ENCODE assay signal across 10 cellular contexts in the genomic region with DNA sequence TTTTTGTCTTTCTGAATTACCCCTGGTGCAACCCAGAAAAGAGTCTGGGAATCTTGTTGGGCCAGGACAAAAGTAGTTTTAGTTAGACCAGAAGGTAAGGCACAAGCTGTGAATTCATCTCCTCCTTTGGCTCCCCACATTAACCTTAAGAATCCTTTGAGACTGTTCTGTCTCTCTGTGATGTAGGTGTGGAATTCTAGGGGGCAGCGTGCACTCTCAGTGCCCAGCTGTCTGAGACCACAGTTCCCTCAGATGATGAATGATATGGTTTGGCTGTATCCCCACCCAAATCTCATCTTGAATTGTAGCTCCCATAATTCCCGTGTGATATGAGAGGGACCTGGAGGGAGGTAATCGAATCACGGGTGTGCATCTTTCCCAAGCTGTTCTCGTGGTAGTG. TPM values are rescaled to one million over a fixed set of nuclear protein-coding genes. Genes with fewer than 3 reads are reported as not detected.
DNase-seq lines count a peak whose midpoint lies in the region; ATAC-seq and TF ChIP-seq lines count a peak whose summit lies in the region.
"Had no signal": no experiment of that assay in that cellular context is flagged by ENCODE, and none has a peak within 500 bp of the region (broad histone marks: within the 10 kb centered on the region; RNA-seq: fewer than 3 reads in every experiment).

No MANE protein-coding gene starts in this region.

- H3K4me3 Mint-ChIP-seq in activated CD8-positive, alpha-beta T cell treated with anti-CD3 and anti-CD28 coated beads for 36 hours = peak overlapping the region; percentile 97
- H3K4me3 Mint-ChIP-seq in immature natural killer cell = peak overlapping the region; percentile 96 to 100 (median 99)

- no peak for ATAC-seq in activated CD8-positive, alpha-beta T cell treated with anti-CD3 and anti-CD28 coated beads for 36 hours
- ATAC-seq in HG03432 (IDR thresholded peaks at IDR 0.05; ENCODE audit: unreplicated experiment) (no peak), GM19455 (IDR thresholded peaks at IDR 0.05; ENCODE audit: unreplicated experiment) (no peak)

- DNase-seq in A673 (ENCODE audit: low spot score) = no peak
- no peak for DNase-seq in activated CD8-positive, alpha-beta T cell treated with anti-CD3 and anti-CD28 coated beads for 36 hours
- no peak for DNase-seq in immature natural killer cell
- DNase-seq in GDM1 (lab: John Stamatoyannopoulos, UW) = no peak
- DNase-seq in NCI-H1092 (lab: John Stamatoyannopoulos, UW) = no peak
- DNase-seq: activated CD8-positive, alpha-beta memory T cell treated with anti-CD3 and anti-CD28 coated beads, Interleukin-2, amount 50 U/mL, for 48 hours; COR-L47 had no signal

- H3K9me3 ChIP-seq in A673 (ENCODE audit: low read depth, low read length, poor library complexity, severe bottlenecking) (no peaks in the 10 kb centered on the region), HEK293 (ENCODE audit: control insufficient read depth, insufficient read depth, low read depth, low read length) (no peaks in the 10 kb centered on the region)

- H3K4me1 Mint-ChIP-seq in activated CD8-positive, alpha-beta T cell treated with anti-CD3 and anti-CD28 coated beads for 36 hours (ENCODE audit: low read depth) = peaks cover 57% of the 10 kb centered on the region
- H3K4me1 Mint-ChIP-seq in immature natural killer cell = peaks cover 48 to 71% of the 10 kb centered on the region in 2 donors

- no peak overlapping the region for H3K27ac ChIP-seq in A673 (ENCODE audit: low read depth, low read length, poor library complexity, severe bottlenecking)
- H3K27ac ChIP-seq in HEK293 (ENCODE audit: extremely low read depth, low read depth, low read length) = no peak overlapping the region

- BruUV-seq in A673 (replicated peaks; lab: Mats Ljungman, UMichigan) = TSS peak; percentile 34

- peaks cover 56% of the 10 kb centered on the region for H3K36me3 Mint-ChIP-seq in activated CD8-positive, alpha-beta T cell treated with anti-CD3 and anti-CD28 coated beads for 36 hours (ENCODE audit: low read depth)
- H3K36me3 Mint-ChIP-seq in immature natural killer cell = no peaks in the 10 kb centered on the region

- intact Hi-C loops in A673 (cut with micrococcal nuclease; ENCODE audit: unreplicated experiment) = no loop called here
- intact Hi-C loops in activated CD8-positive, alpha-beta T cell treated with anti-CD3 and anti-CD28 coated beads for 36 hours (cut with micrococcal nuclease) = loop anchor here (2.0 kb wide), 1 partner anchor 39 kb away; no protein-coding TSS in a partner anchor

- H3K4me3 ChIP-seq in A673 (ENCODE audit: low read depth, low read length, poor library complexity, severe bottlenecking) (peak overlapping the region; percentile 64), HEK293 (ENCODE audit: low read depth, low read length) (peak overlapping the region; percentile 50; the same call in 1 of the 2 replicates)

- H3K27me3 ChIP-seq in A673 (replicated peaks; ENCODE audit: insufficient read depth, low read depth, low read length, poor library complexity) = no peaks in the 10 kb centered on the region

- H3K36me3 ChIP-seq in A673 (ENCODE audit: insufficient read depth, low read length, poor library complexity, severe bottlenecking) = no peaks in the 10 kb centered on the region
- peaks cover 0 to 17% of the 10 kb centered on the region in 2 experiments for H3K36me3 ChIP-seq in HEK293 (ENCODE audit: control insufficient read depth in 2 of 2, insufficient read depth in 1 of 2, low read length in 2 of 2)

- peaks cover 27% of the 10 kb centered on the region for H3K9me3 Mint-ChIP-seq in activated CD8-positive, alpha-beta T cell treated with anti-CD3 and anti-CD28 coated beads for 36 hours
- H3K9me3 Mint-ChIP-seq in immature natural killer cell = no peaks in the 10 kb centered on the region

- POLR2A ChIA-PET in A673 (lab: Charles Lee; ENCODE audit: low non-redundant PET) (no interaction called here), HEK293 (lab: Yijun Ruan, JAX) (interaction anchor here (1.9 kb wide), 1 partner anchor 274 kb away, joined by 10 read pairs; no protein-coding TSS in a partner anchor)
- POLR2A ChIA-PET in activated CD8-positive, alpha-beta T cell treated with anti-CD3 and anti-CD28 coated beads for 36 hours (lab: Charles Lee) = interaction anchor here (1.1 to 3.8 kb wide), 3 partner anchors 44 to 115 kb away, joined by 3 to 18 read pairs (median 3); a partner anchor contains a TSS

- H3K4me1 ChIP-seq in A673 (ENCODE audit: insufficient read depth, low read length, poor library complexity, severe bottlenecking) (peaks cover 8% of the 10 kb centered on the region), HEK293 (ENCODE audit: control insufficient read depth, insufficient read depth, low read length) (no peaks in the 10 kb centered on the region)

- TF ChIP-seq CTCF in A673 (conservative IDR thresholded peaks at IDR 0.05; ENCODE audit: low read depth, low read length) = no peak
- TF ChIP-seq CTCF in HEK293 (tag by site-specific recombination; IDR thresholded peaks at IDR 0.05) = no peak
- TF ChIP-seq CTCF in activated CD8-positive, alpha-beta T cell treated with anti-CD3 and anti-CD28 coated beads for 36 hours (IDR thresholded peaks at IDR 0.05) = no peak

- CTCF ChIA-PET in A673 (lab: Charles Lee) = no interaction called here
- CTCF ChIA-PET in HEK293 (lab: Yijun Ruan, JAX) = no interaction called here
- CTCF ChIA-PET in activated CD8-positive, alpha-beta T cell treated with anti-CD3 and anti-CD28 coated beads for 36 hours (lab: Charles Lee) = no interaction called here

- peak overlapping the region; percentile 94 for H3K27ac Mint-ChIP-seq in activated CD8-positive, alpha-beta T cell treated with anti-CD3 and anti-CD28 coated beads for 36 hours
- H3K27ac Mint-ChIP-seq in immature natural killer cell = peak overlapping the region; percentile 50 to 97 (median 84)

- H3K27me3 Mint-ChIP-seq in activated CD8-positive, alpha-beta T cell treated with anti-CD3 and anti-CD28 coated beads for 36 hours = no peaks in the 10 kb centered on the region
- peaks cover 0 to 1% (median 0%) of the 10 kb centered on the region in 3 donors for H3K27me3 Mint-ChIP-seq in immature natural killer cell (ENCODE audit: low read depth in 3 of 3)

TF ChIP-seq in HEK293, 187 proteins besides CTCF, POLR2A, EP300 and RAD21:
- TF ChIP-seq ZNF157 (tag by site-specific recombination; IDR thresholded peaks at IDR 0.05) = no peak
- TF ChIP-seq, protein P1, sequence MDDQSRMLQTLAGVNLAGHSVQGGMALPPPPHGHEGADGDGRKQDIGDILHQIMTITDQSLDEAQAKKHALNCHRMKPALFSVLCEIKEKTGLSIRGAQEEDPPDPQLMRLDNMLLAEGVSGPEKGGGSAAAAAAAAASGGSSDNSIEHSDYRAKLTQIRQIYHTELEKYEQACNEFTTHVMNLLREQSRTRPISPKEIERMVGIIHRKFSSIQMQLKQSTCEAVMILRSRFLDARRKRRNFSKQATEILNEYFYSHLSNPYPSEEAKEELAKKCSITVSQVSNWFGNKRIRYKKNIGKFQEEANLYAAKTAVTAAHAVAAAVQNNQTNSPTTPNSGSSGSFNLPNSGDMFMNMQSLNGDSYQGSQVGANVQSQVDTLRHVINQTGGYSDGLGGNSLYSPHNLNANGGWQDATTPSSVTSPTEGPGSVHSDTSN (CRISPR knock-in tag; IDR thresholded peaks at IDR 0.05) = no peak
- TF ChIP-seq ZNF791 (tag by site-specific recombination; IDR thresholded peaks at IDR 0.05) = no peak
- no peak for TF ChIP-seq ZNF473 (tag by site-specific recombination; IDR thresholded peaks at IDR 0.05)
- no peak for TF ChIP-seq FEZF1 (tag by site-specific recombination; IDR thresholded peaks at IDR 0.05)
TF ChIP-seq in HEK293: peak in this region for 0.

RNA-seq across cellular contexts. Expression of a gene that starts 43.9 kb away (rescaled TPM):
- total RNA-seq in A673 (2021) = 13.7 and 14.7 TPM in 2 replicates
- total RNA-seq in activated CD8-positive, alpha-beta T cell treated with anti-CD3 and anti-CD28 coated beads for 36 hours = 10 to 100 TPM; 45.5 to 48.7 TPM
- 10 to 100 TPM; 15.7 to 19.4 (median 17.1) TPM for polyA plus RNA-seq in immature natural killer cell

RNA-seq across cellular contexts. Expression of a gene that starts 44.8 kb away (rescaled TPM):
- 4.6 and 5.8 TPM in 2 replicates for total RNA-seq in A673 (2021)
- total RNA-seq in activated CD8-positive, alpha-beta T cell treated with anti-CD3 and anti-CD28 coated beads for 36 hours = 1 to 10 TPM; 8.6 to 9.3 TPM
- 10 to 100 TPM in 1 of 3 donors, 1 to 10 TPM in 2; 5.4 to 14.1 (median 7.1) TPM for polyA plus RNA-seq in immature natural killer cell
